8 cellular contexts compared by ENCODE assay signal in the genomic region with DNA sequence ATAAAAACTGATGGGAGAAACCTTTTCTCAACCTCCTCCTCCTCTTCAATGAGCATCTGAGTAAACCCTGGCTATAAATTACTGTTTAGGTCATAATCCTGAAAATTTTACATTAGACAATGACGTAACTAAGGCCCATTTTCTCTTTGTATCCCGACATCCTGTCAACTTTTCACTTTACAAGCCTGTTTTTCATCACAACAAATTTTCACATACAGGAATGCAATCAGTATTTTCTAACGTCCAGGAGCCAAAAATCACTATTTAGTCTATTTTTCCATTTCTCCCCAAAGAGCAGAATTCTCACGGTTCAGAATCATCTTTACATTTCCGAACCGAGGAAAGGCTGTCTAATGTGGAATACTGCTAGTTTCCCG. TPM values are rescaled to one million over a fixed set of nuclear protein-coding genes. Genes with fewer than 3 reads are reported as not detected.
DNase-seq lines count a peak whose midpoint lies in the region; ATAC-seq, FAIRE-seq and TF ChIP-seq lines count a peak whose summit lies in the region.

No MANE protein-coding gene starts in this region.

- TF ChIP-seq POLR2A in esophagus squamous epithelium (IDR thresholded peaks at IDR 0.05) = no peak

- intact Hi-C loops in esophagus squamous epithelium (cut with DNase I) = loop anchor here (5.0 kb wide), 1 partner anchor 264 kb away; no protein-coding TSS in a partner anchor
- intact Hi-C loops in pancreas (cut with DNase I) = no loop called here

- DNase-seq in RWPE1 (ENCODE audit: low spot score) (no peak), esophagus squamous epithelium (lab: John Stamatoyannopoulos, UW) (no peak), pancreas (no peak), UCSD-AML1 (lab: John Stamatoyannopoulos, UW; ENCODE audit: unreplicated experiment) (no peak), cerebellar nuclear complex (lab: John Stamatoyannopoulos, UW) (no peak), GOT3 (lab: John Stamatoyannopoulos, UW) (no peak)

- no peaks in the 10 kb centered on the region for H3K27me3 ChIP-seq in esophagus squamous epithelium
- no peaks in the 10 kb centered on the region for H3K27me3 ChIP-seq in pancreas

- H3K27ac ChIP-seq in RWPE1 = peak overlapping the region; percentile 94
- H3K27ac ChIP-seq in esophagus squamous epithelium = peak overlapping the region; percentile 83 to 97 (median 90)
- peak overlapping the region; percentile 72 to 93 (median 78) for H3K27ac ChIP-seq in pancreas

- peaks cover 0 to 10% (median 0%) of the 10 kb centered on the region in 3 donors for H3K36me3 ChIP-seq in esophagus squamous epithelium
- no peaks in the 10 kb centered on the region for H3K36me3 ChIP-seq in pancreas

- H3K4me1 ChIP-seq in esophagus squamous epithelium = peaks cover 0 to 45% (median 15%) of the 10 kb centered on the region in 3 donors
- peaks cover 0 to 19% (median 5%) of the 10 kb centered on the region in 3 donors for H3K4me1 ChIP-seq in pancreas

- no peak for ATAC-seq in pancreas
- ATAC-seq in HG02678 (IDR thresholded peaks at IDR 0.05; ENCODE audit: unreplicated experiment) = no peak

- H3K4me3 ChIP-seq in GM12875 (ENCODE audit: low read depth, low read length) (peak overlapping the region; percentile 66), esophagus squamous epithelium (peak overlapping the region; percentile 56 to 96 (median 89)), pancreas (peak overlapping the region; percentile 63 to 87 (median 74))

- H3K9me3 ChIP-seq in esophagus squamous epithelium = no peaks in the 10 kb centered on the region
- H3K9me3 ChIP-seq in pancreas = no peaks in the 10 kb centered on the region

- no peak for FAIRE-seq in pancreas (lab: Jason Lieb, UNC)

- CTCF ChIA-PET in RWPE1 (lab: Yijun Ruan, JAX) = no interaction called here

- WGBS in esophagus squamous epithelium, 2 donors = 5 to 8% methylated on average over 6 to 7 of the region's 7 CpGs
- 8 to 14% methylated on average over 7 of the region's 7 CpGs for WGBS in pancreas, 2 donors

- no peak for TF ChIP-seq CTCF in GM12875 (IDR thresholded peaks at IDR 0.05; ENCODE audit: borderline replicate concordance, insufficient read depth, low read depth, low read length)
- no peak for TF ChIP-seq CTCF in RWPE1 (conservative IDR thresholded peaks at IDR 0.05; ENCODE audit: low read depth)
- no peak for TF ChIP-seq CTCF in esophagus squamous epithelium (IDR thresholded peaks at IDR 0.05)
- TF ChIP-seq CTCF in pancreas (IDR thresholded peaks at IDR 0.05) = no peak

- POLR2A ChIA-PET in RWPE1 (lab: Yijun Ruan, JAX; ENCODE audit: low non-redundant PET) = no interaction called here

RNA-seq across cellular contexts. Expression of gene SPIRE1, which starts 1.2 kb away (rescaled TPM):
- total RNA-seq in esophagus squamous epithelium (10 to 100 TPM in 3 of 4 donors, 1 to 10 TPM in 1; 1.9 to 25.3 (median 13.4) TPM), pancreas (10 to 100 TPM in 4 of 6 donors, 1 to 10 TPM in 2; 7.1 to 17.6 (median 12.8) TPM)
- polyA plus RNA-seq in pancreas = 1 to 10 TPM; 2.9 to 6.8 TPM

RNA-seq across cellular contexts. Expression of gene CEP76, which starts 45.9 kb away (rescaled TPM):
- total RNA-seq in esophagus squamous epithelium (10 to 100 TPM; 10.7 to 13.6 (median 11.6) TPM), pancreas (1 to 10 TPM; 1.8 to 3.6 (median 2.7) TPM)
- 1 to 10 TPM; 1.6 to 2.4 TPM for polyA plus RNA-seq in pancreas

RNA-seq across cellular contexts. Expression of gene PSMG2, which starts 46.2 kb away (rescaled TPM):
- total RNA-seq in esophagus squamous epithelium (10 to 100 TPM; 41.6 to 89.9 (median 71.2) TPM), pancreas (10 to 100 TPM; 27.0 to 42.0 (median 33.6) TPM)
- polyA plus RNA-seq in pancreas = 10 to 100 TPM; 47.1 to 50.0 TPM
